In genomic region chr7:34501161-34501560, GRCh38 we compare ENCODE assay signal across 17 cellular contexts.
A peak's percentile ranks its signal among the peaks of the same experiment; 100 is the strongest.
DNase-seq lines count a peak whose midpoint lies in the region; ATAC-seq and TF ChIP-seq lines count a peak whose summit lies in the region.
"Had no signal": no experiment of that assay in that cellular context is flagged by ENCODE, and none has a peak within 500 bp of the region (broad histone marks: within the 10 kb centered on the region; RNA-seq: fewer than 3 reads in every experiment).

No MANE protein-coding gene starts in this region.

- H3K4me3 ChIP-seq in right lobe of liver = no peak overlapping the region
- H3K4me3 ChIP-seq: GM12878 had no signal

- H3K27me3 ChIP-seq in right lobe of liver = no peaks in the 10 kb centered on the region

- ATAC-seq in right lobe of liver (no peak), GM18861 (IDR thresholded peaks at IDR 0.05; ENCODE audit: unreplicated experiment) (no peak)
- ATAC-seq: GM12878, HCT116 had no signal

- peak; percentile 67 for DNase-seq in Ammon's horn (ENCODE audit: low spot score)
- peak; percentile 17 for DNase-seq in astrocyte of the hippocampus (ENCODE audit: low read depth, low spot score)
- DNase-seq in inferior parietal cortex (ENCODE audit: extremely low spot score) = peak; percentile 31
- peak; percentile 46 for DNase-seq in superior temporal gyrus (ENCODE audit: extremely low spot score)
- no peak for DNase-seq in right lobe of liver
- DNase-seq: Caco-2; CD4-positive, alpha-beta T cell; DMS79 treated with DMSO at 0.1 percent for 48 hours; GF-D8; GOT3; H7; HFFc6; KG1 had no signal

- no peaks in the 10 kb centered on the region for H3K36me3 ChIP-seq in right lobe of liver

- no peak for TF ChIP-seq POLR2A in right lobe of liver (IDR thresholded peaks at IDR 0.05)

- 20% methylated on average over 1 of the region's 1 CpG for WGBS in right lobe of liver (ENCODE audit: insufficient coverage, low coverage, low lambda C conversion rate, missing lambda C conversion rate)

- intact Hi-C loops in right lobe of liver (cut with DNase I) = no loop called here

- H3K9me3 ChIP-seq in right lobe of liver = no peaks in the 10 kb centered on the region
- H3K9me3 ChIP-seq: Caco-2 had no signal

- no peak overlapping the region for H3K27ac ChIP-seq in right lobe of liver
- H3K27ac ChIP-seq: C4-2B had no signal

- no peaks in the 10 kb centered on the region for H3K4me1 ChIP-seq in right lobe of liver
- H3K4me1 ChIP-seq: Caco-2 had no signal

- TF ChIP-seq CTCF in right lobe of liver (IDR thresholded peaks at IDR 0.05) = no peak

Comparison
In these comparisons a context has a peak if more than half of its experiments do, and no peak if none do; other contexts are left out.
1. DNase-seq: peak in Ammon's horn (single experiment), astrocyte of the hippocampus (single experiment), inferior parietal cortex (single experiment) and superior temporal gyrus (single experiment); none in right lobe of liver (0 of 3).